ENCODE assay signal across 8 cellular contexts in genomic region chr19:32345261-32346207, GRCh38. TPM values are rescaled to one million over a fixed set of nuclear protein-coding genes. Genes with fewer than 3 reads are reported as not detected.
A peak's percentile ranks its signal among the peaks of the same experiment; 100 is the strongest.
DNase-seq lines count a peak whose midpoint lies in the region; ATAC-seq and TF ChIP-seq lines count a peak whose summit lies in the region.

ZNF507 (plus strand) TSS chr19:32345610; CDS start chr19:32352831, 7,221 bp downstream.

- WGBS in right lobe of liver (ENCODE audit: insufficient coverage, low coverage, low lambda C conversion rate, missing lambda C conversion rate) = 5% methylated on average over 14 of the region's 72 CpGs

- H3K27ac ChIP-seq in C4-2B (peak within 1 kb of the TSS; percentile 91), right lobe of liver (peak within 1 kb of the TSS; percentile 81 to 97 (median 84))

- H3K4me1 ChIP-seq in right lobe of liver = peaks cover 0 to 38% (median 11%) of the 10 kb centered on the region in 4 donors

- ATAC-seq in HG03442 (IDR thresholded peaks at IDR 0.05; ENCODE audit: unreplicated experiment) = peak; percentile 83
- peak; percentile 82 to 95 (median 86) for ATAC-seq in right lobe of liver

- peak; percentile 93 for DNase-seq in GM19240 (ENCODE audit: insufficient read length, low spot score)
- DNase-seq in NCI-H526 (lab: John Stamatoyannopoulos, UW) = peak; percentile 71 to 96
- DNase-seq in activated CD4-positive, alpha-beta T cell treated with anti-CD3 and anti-CD28 coated beads, Interleukin-2, amount 50 U/mL, for 4 hours = peak; percentile 74 to 76
- DNase-seq in dermis microvascular lymphatic vessel endothelial cell (ENCODE audit: low read depth in 2 of 2) = peak; percentile 33 to 76
- DNase-seq in right lobe of liver = peak; percentile 79 to 86 (median 84)
- peak; percentile 87 for DNase-seq in stimulated activated CD4-positive, alpha-beta T cell treated with anti-CD3 and anti-CD28 coated beads, Interleukin-4, amount 100 ng/mL, for 24 hours

- H3K4me3 ChIP-seq in right lobe of liver = peak within 1 kb of the TSS; percentile 93 to 97 (median 94)

- TF ChIP-seq POLR2A in right lobe of liver (IDR thresholded peaks at IDR 0.05) = no peak

- H3K9me3 ChIP-seq in right lobe of liver = no peaks in the 10 kb centered on the region

- intact Hi-C loops in right lobe of liver (cut with DNase I) = no loop called here

- no peaks in the 10 kb centered on the region for H3K27me3 ChIP-seq in right lobe of liver

- H3K36me3 ChIP-seq in right lobe of liver = no peaks in the 10 kb centered on the region

- TF ChIP-seq CTCF in C4-2B (conservative IDR thresholded peaks at IDR 0.05) (peak; percentile 25), right lobe of liver (IDR thresholded peaks at IDR 0.05) (peak in 1 of 4 donors; percentile 16)

RNA-seq across cellular contexts. Expression of gene ZNF507, which starts in this region (rescaled TPM):
- total RNA-seq in dermis microvascular lymphatic vessel endothelial cell (7.2 and 10.5 TPM in 2 replicates), right lobe of liver (10 to 100 TPM in 2 of 6 experiments, 1 to 10 TPM in 4; 7.1 to 10.9 (median 9.1) TPM)

Comparison
In these comparisons a context has a peak if more than half of its experiments do, and no peak if none do; other contexts are left out.
1. Peak in every context shown above with its lines: DNase-seq, ATAC-seq, H3K4me3 ChIP-seq and H3K27ac ChIP-seq.